ENCODE assay signal across 8 cellular contexts in genomic region chr3:10945683-10946287, GRCh38.
DNase-seq lines count a peak whose midpoint lies in the region; ATAC-seq and TF ChIP-seq lines count a peak whose summit lies in the region.

No MANE protein-coding gene starts in this region.

- ATAC-seq in HG03159 (IDR thresholded peaks at IDR 0.05; ENCODE audit: unreplicated experiment), result peak; percentile 62
- no peak for ATAC-seq in GM18505 (IDR thresholded peaks at IDR 0.05; ENCODE audit: unreplicated experiment)

- peak; percentile 73 for DNase-seq in DMS 273 (lab: John Stamatoyannopoulos, UW; ENCODE audit: unreplicated experiment)
- DNase-seq in DMS 273 treated with DMSO at 0.1 percent for 48 hours (lab: John Stamatoyannopoulos, UW), result no peak
- DNase-seq in T-helper 2 cell, result peak in 3 of 5 experiments; percentile 19 to 39 (median 22)
- DNase-seq in T47D (ENCODE audit: low read depth in 1 of 2, low spot score in 1 of 2), result peak; percentile 30 to 57
- peak; percentile 78 for DNase-seq in inferior parietal cortex (ENCODE audit: extremely low spot score)
- DNase-seq in stimulated activated CD4-positive, alpha-beta T cell treated with anti-CD3 and anti-CD28 coated beads, Interleukin-1b, Interleukin-23, amount 100 ng/mL, for 4 hours (ENCODE audit: low read depth in 2 of 2), result peak; percentile 11 to 44

- TF ChIP-seq POLR2A in GM18505 (IDR thresholded peaks at IDR 0.05; ENCODE audit: borderline replicate concordance, extremely low read depth, insufficient read depth, insufficient read length), result no peak

- in situ Hi-C loops in T47D (cut with HindIII; ENCODE audit: low pct_unique_long_range_greater_than_20kb, low sequenced_read_pairs), result no loop called here
